Comparison of ENCODE assay signal across 24 cellular contexts in genomic region chr10:98817396-98817795, GRCh38.
"Had no signal": no experiment of that assay in that cellular context is flagged by ENCODE, and none has a peak within 500 bp of the region (broad histone marks: within the 10 kb centered on the region; RNA-seq: fewer than 3 reads in every experiment).

No MANE protein-coding gene starts in this region.

- H3K27ac ChIP-seq: colonic mucosa, coronary artery, dorsolateral prefrontal cortex, epithelial cell of prostate, esophagus muscularis mucosa, esophagus squamous epithelium, foreskin keratinocyte, gastrocnemius medialis, gastroesophageal sphincter, heart left ventricle, heart right ventricle had no signal

- H3K9me3 ChIP-seq: colonic mucosa, esophagus muscularis mucosa, esophagus squamous epithelium, gastrocnemius medialis, gastroesophageal sphincter, heart left ventricle, heart right ventricle had no signal

- DNase-seq: colonic mucosa; cortex of kidney; dermis blood vessel endothelial cell; dorsolateral prefrontal cortex; effector CD4-positive, alpha-beta T cell; effector CD8-positive, alpha-beta T cell; effector memory CD4-positive, alpha-beta T cell; effector memory CD8-positive, alpha-beta T cell; endodermal cell; erythroblast; esophagus squamous epithelium; foreskin fibroblast; foreskin keratinocyte; foreskin melanocyte; gastrocnemius medialis; glutamatergic neuron; head of caudate nucleus; heart left ventricle; heart right ventricle had no signal

- H3K4me3 ChIP-seq: colonic mucosa, coronary artery, dorsolateral prefrontal cortex, esophagus muscularis mucosa, esophagus squamous epithelium, gastrocnemius medialis, gastroesophageal sphincter, heart left ventricle, heart right ventricle had no signal

- ATAC-seq: effector memory CD8-positive, alpha-beta T cell; esophagus mucosa; foreskin keratinocyte; gastrocnemius medialis; gastroesophageal sphincter; heart left ventricle; heart right ventricle had no signal

- H3K27me3 ChIP-seq: colonic mucosa, esophagus muscularis mucosa, esophagus squamous epithelium, foreskin keratinocyte, gastrocnemius medialis, gastroesophageal sphincter, heart left ventricle, heart right ventricle had no signal

- H3K36me3 ChIP-seq: colonic mucosa, esophagus muscularis mucosa, esophagus squamous epithelium, gastrocnemius medialis, gastroesophageal sphincter, heart left ventricle, heart right ventricle had no signal

- H3K4me1 ChIP-seq: colonic mucosa, esophagus muscularis mucosa, esophagus squamous epithelium, foreskin keratinocyte, gastrocnemius medialis, gastroesophageal sphincter, heart left ventricle, heart right ventricle had no signal
